Comparison of ENCODE assay signal across 20 cellular contexts in genomic region chr1:186557147-186557777, GRCh38.
DNase-seq lines count a peak whose midpoint lies in the region; ATAC-seq, FAIRE-seq and TF ChIP-seq lines count a peak whose summit lies in the region.
"Had no signal": no experiment of that assay in that cellular context is flagged by ENCODE, and none has a peak within 500 bp of the region (broad histone marks: within the 10 kb centered on the region; RNA-seq: fewer than 3 reads in every experiment).

No MANE protein-coding gene starts in this region.

- intact Hi-C loops in HepG2 (cut with micrococcal nuclease; ENCODE audit: unreplicated experiment) (no loop called here), right lobe of liver (cut with DNase I) (no loop called here)

- H3K9me3 ChIP-seq in HepG2 (ENCODE audit: low read length) (peaks cover 15% of the 10 kb centered on the region; the same call in 1 of the 2 replicates), right lobe of liver (no peaks in the 10 kb centered on the region)
- H3K9me3 ChIP-seq: A549, Caco-2 had no signal

- no peak overlapping the region for H3K27ac ChIP-seq in HepG2 (ENCODE audit: extremely low read length, insufficient read depth, low read length)
- no peak overlapping the region for H3K27ac ChIP-seq in right lobe of liver
- peak overlapping the region; percentile 100 for H3K27ac ChIP-seq in foreskin keratinocyte
- H3K27ac ChIP-seq: 22Rv1; A549; BLaER1 treated with 17β-estradiol and CSF1 and Interleukin-3, amounts not matched to agents 10 nM and 100 nM; C4-2B had no signal

- FAIRE-seq in HepG2 (lab: Jason Lieb, UNC) = no peak
- FAIRE-seq: A549, GM12878, GM12892, GM18507 had no signal

- H3K27me3 ChIP-seq in HepG2 (ENCODE audit: control insufficient read depth in 1 of 2, insufficient read depth in 2 of 2, low read length in 2 of 2) = no peaks in the 10 kb centered on the region
- H3K27me3 ChIP-seq in right lobe of liver = no peaks in the 10 kb centered on the region
- no peaks in the 10 kb centered on the region for H3K27me3 ChIP-seq in foreskin keratinocyte
- H3K27me3 ChIP-seq: BLaER1 treated with 17β-estradiol and CSF1 and Interleukin-3, amounts not matched to agents 10 nM and 100 nM had no signal

- 0% methylated on average over 2 of the region's 2 CpGs for WGBS in HepG2 (ENCODE audit: low lambda C conversion rate)
- WGBS in right lobe of liver (ENCODE audit: insufficient coverage, low coverage, low lambda C conversion rate, missing lambda C conversion rate) = 63% methylated on average over 2 of the region's 2 CpGs

- no peak for TF ChIP-seq POLR2A in HepG2 (IDR thresholded peaks at IDR 0.05; ENCODE audit: insufficient read depth in 1 of 2, low read depth in 2 of 2, low read length in 2 of 2)
- no peak for TF ChIP-seq POLR2A in right lobe of liver (IDR thresholded peaks at IDR 0.05)

- TF ChIP-seq EP300 in HepG2 (IDR thresholded peaks at IDR 0.05; ENCODE audit: low read depth in 2 of 2, low read length in 2 of 2) (no peak), HepG2 (CRISPR knock-in tag; IDR thresholded peaks at IDR 0.05; ENCODE audit: borderline replicate concordance) (no peak)

- BruUV-seq in HepG2 (replicated peaks; lab: Mats Ljungman, UMichigan) = no TSS peak

- H3K4me3 ChIP-seq in HepG2 (replicated peaks in 1 of 3; ENCODE audit: insufficient read depth in 1 of 3, low read depth in 2 of 3, low read length in 3 of 3) = no peak overlapping the region
- H3K4me3 ChIP-seq in right lobe of liver = no peak overlapping the region
- H3K4me3 ChIP-seq: A549; BLaER1 treated with 17β-estradiol and CSF1 and Interleukin-3, amounts not matched to agents 10 nM and 100 nM; GM12878 had no signal

- ATAC-seq in HepG2 = no peak
- no peak for ATAC-seq in right lobe of liver
- no peak for ATAC-seq in foreskin keratinocyte
- ATAC-seq in esophagus mucosa = no peak
- ATAC-seq: A549; CD8-positive, alpha-beta T cell; GM12878 had no signal

- no peak overlapping the region for H3K4me2 ChIP-seq in HepG2 (ENCODE audit: low read depth, low read length)
- H3K4me2 ChIP-seq: A549; BLaER1 treated with 17β-estradiol and CSF1 and Interleukin-3, amounts not matched to agents 10 nM and 100 nM had no signal

- CTCF ChIA-PET in HepG2 (lab: Yijun Ruan, JAX; ENCODE audit: low intra/inter-chr PET ratio, low total read pairs) = no interaction called here

- no peak for TF ChIP-seq RAD21 in HepG2 (CRISPR knock-in tag; IDR thresholded peaks at IDR 0.05)

- H3K79me2 ChIP-seq in HepG2 (ENCODE audit: insufficient read depth, low read length) = no peaks in the 10 kb centered on the region

- H3K4me1 ChIP-seq in HepG2 (ENCODE audit: insufficient read depth, low read length) = no peaks in the 10 kb centered on the region
- H3K4me1 ChIP-seq in right lobe of liver = no peaks in the 10 kb centered on the region
- H3K4me1 ChIP-seq in foreskin keratinocyte = peaks cover 24% of the 10 kb centered on the region
- H3K4me1 ChIP-seq: A549; BLaER1 treated with 17β-estradiol and CSF1 and Interleukin-3, amounts not matched to agents 10 nM and 100 nM; Caco-2 had no signal

- POLR2A ChIA-PET in HepG2 (lab: Yijun Ruan, JAX) = no interaction called here

- in situ Hi-C loops in HepG2 (cut with HindIII; ENCODE audit: extremely low pct_ligation_motif_present, low pct_unique_long_range_greater_than_20kb) = no loop called here

- H3K36me3 ChIP-seq in HepG2 (replicated peaks in 1 of 2; ENCODE audit: control insufficient read depth in 1 of 2, insufficient read depth in 2 of 2, low read length in 2 of 2) (no peaks in the 10 kb centered on the region), right lobe of liver (no peaks in the 10 kb centered on the region)
- H3K36me3 ChIP-seq: BLaER1 treated with 17β-estradiol and CSF1 and Interleukin-3, amounts not matched to agents 10 nM and 100 nM had no signal

- H2AFZ ChIP-seq in HepG2 (ENCODE audit: low read length) = no peak overlapping the region

- no peak for DNase-seq in HepG2 (ENCODE audit: low spot score)
- DNase-seq in right lobe of liver = no peak
- DNase-seq in foreskin keratinocyte = no peak
- DNase-seq in DMS79 treated with DMSO at 0.1 percent for 48 hours (lab: John Stamatoyannopoulos, UW) = no peak
- DNase-seq: AML-193; Caco-2; Calu3; CD4-positive, alpha-beta T cell; CD8-positive, alpha-beta T cell; DND-41; EL; GDM1 had no signal

- no peaks in the 10 kb centered on the region for H4K20me1 ChIP-seq in HepG2 (ENCODE audit: insufficient read depth, low read length)
- H4K20me1 ChIP-seq: BLaER1 treated with 17β-estradiol and CSF1 and Interleukin-3, amounts not matched to agents 10 nM and 100 nM had no signal

- no peak overlapping the region for H3K9ac ChIP-seq in HepG2 (ENCODE audit: insufficient read depth, low read depth, low read length)
- H3K9ac ChIP-seq: BLaER1 treated with 17β-estradiol and CSF1 and Interleukin-3, amounts not matched to agents 10 nM and 100 nM had no signal

- no peak for TF ChIP-seq CTCF in HepG2 (CRISPR knock-in tag; IDR thresholded peaks at IDR 0.05)
- TF ChIP-seq CTCF in right lobe of liver (IDR thresholded peaks at IDR 0.05) = no peak
- no peak for TF ChIP-seq CTCF in foreskin keratinocyte (conservative IDR thresholded peaks at IDR 0.05)

TF ChIP-seq in HepG2, 621 proteins besides CTCF, POLR2A, EP300 and RAD21:
- peak; percentile 96 for TF ChIP-seq HNRNPK (IDR thresholded peaks at IDR 0.05; ENCODE audit: low read depth, low read length, poor library complexity, severe bottlenecking)
- TF ChIP-seq FUBP1 (CRISPR knock-in tag; IDR thresholded peaks at IDR 0.05; ENCODE audit: borderline replicate concordance) = no peak
